Comparison of ENCODE assay signal across 8 cellular contexts in the genomic region with DNA sequence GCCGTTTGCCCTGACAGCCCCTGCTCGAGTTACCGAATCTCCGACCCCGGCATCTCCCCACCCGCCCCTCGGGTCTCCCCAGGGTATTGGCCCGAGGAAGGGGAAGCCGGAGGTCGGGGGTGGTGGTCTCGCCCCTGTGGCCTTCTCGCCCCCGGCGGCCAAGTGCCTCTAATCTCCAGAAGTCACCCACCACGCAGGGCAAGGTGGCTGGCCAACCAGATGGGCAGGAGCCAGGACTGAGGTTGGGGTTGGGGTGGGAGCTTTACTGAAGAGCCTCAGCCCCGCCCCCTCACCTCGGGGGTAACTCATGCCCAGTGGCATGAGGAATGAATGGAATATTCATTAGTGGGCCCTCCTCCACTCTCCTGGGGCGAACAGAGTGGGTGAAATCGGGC. TPM values are rescaled to one million over a fixed set of nuclear protein-coding genes. Genes with fewer than 3 reads are reported as not detected.
A peak's percentile ranks its signal among the peaks of the same experiment; 100 is the strongest.
DNase-seq lines count a peak whose midpoint lies in the region; ATAC-seq, FAIRE-seq and TF ChIP-seq lines count a peak whose summit lies in the region.

No MANE protein-coding gene starts in this region.

- intact Hi-C loops in kidney (cut with DNase I): no loop called here

- H3K4me1 Mint-ChIP-seq in stimulated activated naive B cell treated with anti-CD40 and anti-IgM and Interleukin-4, amounts not matched to agents 10 μg/mL and 1 μg/mL and 100 μg/mL, for 72 hours: peaks cover 18 to 28% of the 10 kb centered on the region in 2 donors

- ATAC-seq in stimulated activated naive B cell treated with anti-CD40 and anti-IgM and Interleukin-4, amounts not matched to agents 10 μg/mL and 1 μg/mL and 100 μg/mL, for 72 hours (replicated peaks): peak; percentile 28 to 33

- TF ChIP-seq CTCF in MM.1S (IDR thresholded peaks at IDR 0.05; ENCODE audit: low read length): no peak
- TF ChIP-seq CTCF in astrocyte of the spinal cord (IDR thresholded peaks at IDR 0.05; ENCODE audit: low read depth, low read length): no peak
- no peak for TF ChIP-seq CTCF in kidney (IDR thresholded peaks at IDR 0.05; ENCODE audit: borderline replicate concordance, extremely low read depth, insufficient read depth)

- H3K27ac Mint-ChIP-seq in stimulated activated naive B cell treated with anti-CD40 and anti-IgM and Interleukin-4, amounts not matched to agents 10 μg/mL and 1 μg/mL and 100 μg/mL, for 72 hours: peak overlapping the region; percentile 82

- H3K4me2 ChIP-seq in MM.1S (ENCODE audit: low read depth, low read length): peak overlapping the region; percentile 94

- H3K27me3 Mint-ChIP-seq in stimulated activated naive B cell treated with anti-CD40 and anti-IgM and Interleukin-4, amounts not matched to agents 10 μg/mL and 1 μg/mL and 100 μg/mL, for 72 hours: peaks cover 5 to 10% of the 10 kb centered on the region in 2 donors

- FAIRE-seq in kidney (lab: Jason Lieb, UNC): no peak

- no peaks in the 10 kb centered on the region for H3K27me3 ChIP-seq in MM.1S (replicated peaks; ENCODE audit: insufficient read depth, low read length)

- H3K36me3 ChIP-seq in MM.1S (replicated peaks; ENCODE audit: insufficient read depth, low read length) (peaks cover 6% of the 10 kb centered on the region; the same call in 1 of the 2 replicates), kidney (ENCODE audit: control insufficient read depth in 1 of 2, insufficient read depth in 2 of 2, low read length in 2 of 2) (peaks cover 1 to 15% of the 10 kb centered on the region in 2 donors)

- DNase-seq in DMS53 (lab: John Stamatoyannopoulos, UW): peak; percentile 39
- no peak for DNase-seq in DMS53 treated with DMSO at 0.1 percent for 48 hours (lab: John Stamatoyannopoulos, UW; ENCODE audit: unreplicated experiment)
- DNase-seq in MM.1S: no peak
- DNase-seq in astrocyte of the spinal cord (ENCODE audit: low read depth, low spot score): no peak
- peak; percentile 83 for DNase-seq in kidney
- no peak for DNase-seq in stimulated activated naive B cell treated with anti-CD40 and anti-IgM and Interleukin-4, amounts not matched to agents 10 μg/mL and 1 μg/mL and 100 μg/mL, for 72 hours
- DNase-seq in T1000 (lab: John Stamatoyannopoulos, UW): no peak
- DNase-seq in NCI-H2029 (lab: John Stamatoyannopoulos, UW): no peak

- H3K4me3 Mint-ChIP-seq in stimulated activated naive B cell treated with anti-CD40 and anti-IgM and Interleukin-4, amounts not matched to agents 10 μg/mL and 1 μg/mL and 100 μg/mL, for 72 hours: peak overlapping the region; percentile 83 to 85

- no peaks in the 10 kb centered on the region for H4K20me1 ChIP-seq in MM.1S (ENCODE audit: insufficient read depth, low read length)

- H3K27ac ChIP-seq in MM.1S (ENCODE audit: low read length): no peak overlapping the region
- peak overlapping the region in 1 of 2 donors; percentile 3 for H3K27ac ChIP-seq in kidney (ENCODE audit: low read depth in 2 of 2, low read length in 2 of 2)

- H3K4me1 ChIP-seq in MM.1S (ENCODE audit: low read length) (peaks cover 5% of the 10 kb centered on the region; the same call in 1 of the 2 replicates), kidney (ENCODE audit: control insufficient read depth in 1 of 2, insufficient read depth in 1 of 2, low read depth in 1 of 2, low read length in 2 of 2) (peaks cover 14 to 21% of the 10 kb centered on the region in 2 donors)

- H3K4me3 ChIP-seq in MM.1S (ENCODE audit: low read length): peak overlapping the region; percentile 73
- peak overlapping the region; percentile 54 for H3K4me3 ChIP-seq in astrocyte of the spinal cord (ENCODE audit: low read depth, low read length)
- H3K4me3 ChIP-seq in kidney (ENCODE audit: low read length in 2 of 2): peak overlapping the region; percentile 57 to 69

- no peaks in the 10 kb centered on the region for H3K9me2 ChIP-seq in MM.1S (replicated peaks; ENCODE audit: insufficient read depth, low read length)

- H3K9me3 ChIP-seq in MM.1S (replicated peaks; ENCODE audit: insufficient read depth, low read length) (no peaks in the 10 kb centered on the region), kidney (ENCODE audit: control insufficient read depth in 1 of 2, low read length in 2 of 2) (no peaks in the 10 kb centered on the region)

- H3K79me2 ChIP-seq in MM.1S (ENCODE audit: low read length): peaks cover 5% of the 10 kb centered on the region; the same call in 1 of the 2 replicates

- H3K9ac ChIP-seq in MM.1S (ENCODE audit: low read length) (peak overlapping the region; percentile 70), kidney (ENCODE audit: low read length in 2 of 2) (peak overlapping the region in 1 of 2 donors; percentile 67)

- in situ Hi-C loops in astrocyte of the spinal cord (cut with HindIII; ENCODE audit: low sequenced_read_pairs): no loop called here

- H3K36me3 Mint-ChIP-seq in stimulated activated naive B cell treated with anti-CD40 and anti-IgM and Interleukin-4, amounts not matched to agents 10 μg/mL and 1 μg/mL and 100 μg/mL, for 72 hours: peaks cover 21 to 31% of the 10 kb centered on the region in 2 donors

- peaks cover 26% of the 10 kb centered on the region for H3F3A ChIP-seq in MM.1S (ENCODE audit: insufficient read depth, low read length)

- no peaks in the 10 kb centered on the region for H3K9me3 Mint-ChIP-seq in stimulated activated naive B cell treated with anti-CD40 and anti-IgM and Interleukin-4, amounts not matched to agents 10 μg/mL and 1 μg/mL and 100 μg/mL, for 72 hours

- H2AFZ ChIP-seq in MM.1S (ENCODE audit: low read length): peak overlapping the region; percentile 51

RNA-seq across cellular contexts. Expression of a gene that starts 0.6 kb away (rescaled TPM):
- total RNA-seq in kidney: 11.8 TPM
- 40.7 TPM for polyA plus RNA-seq in kidney (ENCODE audit: insufficient read depth, low read depth, low replicate concordance)

RNA-seq across cellular contexts. Expression of a gene that starts 9.1 kb away (rescaled TPM):
- 8.3 TPM for total RNA-seq in kidney
- 12.4 TPM for polyA plus RNA-seq in kidney (ENCODE audit: insufficient read depth, low read depth, low replicate concordance)

RNA-seq across cellular contexts. Expression of a gene that starts 47.6 kb away (rescaled TPM):
- total RNA-seq in kidney: 86.8 TPM
- polyA plus RNA-seq in kidney (ENCODE audit: insufficient read depth, low read depth, low replicate concordance): 43.0 TPM

RNA-seq across cellular contexts. Expression of a gene that starts 57.5 kb away (rescaled TPM):
- total RNA-seq in kidney: 11.1 TPM
- 4.7 TPM for polyA plus RNA-seq in kidney (ENCODE audit: insufficient read depth, low read depth, low replicate concordance)

RNA-seq across cellular contexts. Expression of a gene that starts 57.6 kb away (rescaled TPM):
- total RNA-seq in kidney: 74.7 TPM
- polyA plus RNA-seq in kidney (ENCODE audit: insufficient read depth, low read depth, low replicate concordance): 28.9 TPM

Comparison
In these comparisons a context has a peak if more than half of its experiments do, and no peak if none do; other contexts are left out.
1. DNase-seq: peak in DMS53 (single experiment) and kidney (single experiment); none in DMS53 treated with DMSO at 0.1 percent for 48 hours (single experiment), MM.1S (single experiment), astrocyte of the spinal cord (single experiment), stimulated activated naive B cell treated with anti-CD40 and anti-IgM and Interleukin-4, amounts not matched to agents 10 μg/mL and 1 μg/mL and 100 μg/mL, for 72 hours (single experiment), T1000 (single experiment) and NCI-H2029 (single experiment).
2. Peak in every context shown above with its lines, with median percentiles within 50 percentile points of each other: H3K4me3 ChIP-seq.